ENCODE assay signal across 12 cellular contexts in genomic region chr14:101476258-101476930, GRCh38.
DNase-seq lines count a peak whose midpoint lies in the region; ATAC-seq and TF ChIP-seq lines count a peak whose summit lies in the region.
"Had no signal": no experiment of that assay in that cellular context is flagged by ENCODE, and none has a peak within 500 bp of the region (broad histone marks: within the 10 kb centered on the region; RNA-seq: fewer than 3 reads in every experiment).

No MANE protein-coding gene starts in this region.

- peaks cover 9 to 13% (median 10%) of the 10 kb centered on the region in 3 donors for H3K27me3 Mint-ChIP-seq in immature natural killer cell (ENCODE audit: low read depth in 3 of 3)

- no peaks in the 10 kb centered on the region for H3K9me3 Mint-ChIP-seq in immature natural killer cell
- H3K9me3 Mint-ChIP-seq: central memory CD8-positive, alpha-beta T cell; natural killer cell treated with Interleukin-12 subunit alpha and Interleukin-12 subunit beta and Interleukin-15 and Interleukin-18, amount 100 ng/mL, for 72 hours; stimulated activated naive CD8-positive, alpha-beta T cell treated with anti-CD3 and anti-CD28 coated beads, Interleukin-15, amount 100 ng/mL, for 72 hours had no signal

- no peaks in the 10 kb centered on the region for H3K36me3 Mint-ChIP-seq in immature natural killer cell
- H3K36me3 Mint-ChIP-seq: activated naive CD8-positive, alpha-beta T cell; natural killer cell treated with Interleukin-12 subunit alpha and Interleukin-12 subunit beta and Interleukin-15 and Interleukin-18, amount 100 ng/mL, for 72 hours had no signal

- peaks cover 45% of the 10 kb centered on the region for H3K79me2 ChIP-seq in PC-3 (ENCODE audit: low read length)

- H3K4me1 ChIP-seq in BLaER1 treated with 17β-estradiol and CSF1 and Interleukin-3, amounts not matched to agents 10 nM and 100 nM, result peaks cover 0 to 47% (median 28%) of the 10 kb centered on the region in 10 experiments; a peak in 18 of 20 replicates
- peaks cover 66% of the 10 kb centered on the region for H3K4me1 ChIP-seq in PC-3 (ENCODE audit: insufficient read depth, low read length)

- no peaks in the 10 kb centered on the region for H3K9me3 ChIP-seq in BLaER1 treated with 17β-estradiol and CSF1 and Interleukin-3, amounts not matched to agents 10 nM and 100 nM (replicated peaks in 1 of 11)
- no peaks in the 10 kb centered on the region for H3K9me3 ChIP-seq in PC-3 (ENCODE audit: low read length)

- H3K9ac ChIP-seq in BLaER1 treated with 17β-estradiol and CSF1 and Interleukin-3, amounts not matched to agents 10 nM and 100 nM, result peak overlapping the region in 1 of 11 experiments; percentile 62; a peak in 1 of 22 replicates
- H3K9ac ChIP-seq in PC-3 (ENCODE audit: low read length), result peak overlapping the region; percentile 88

- H3K36me3 ChIP-seq in BLaER1 treated with 17β-estradiol and CSF1 and Interleukin-3, amounts not matched to agents 10 nM and 100 nM, result no peaks in the 10 kb centered on the region
- no peaks in the 10 kb centered on the region for H3K36me3 ChIP-seq in PC-3 (ENCODE audit: low read depth, low read length)

- H3K4me2 ChIP-seq in BLaER1 treated with 17β-estradiol and CSF1 and Interleukin-3, amounts not matched to agents 10 nM and 100 nM, result peak overlapping the region in 10 of 11 experiments; percentile 14 to 95 (median 72); a peak in 17 of 22 replicates
- H3K4me2 ChIP-seq in PC-3 (ENCODE audit: low read length), result peak overlapping the region; percentile 96

- H3F3A ChIP-seq in PC-3 (ENCODE audit: low read length, unreplicated experiment), result peaks cover 15% of the 10 kb centered on the region

- no peak overlapping the region for H3K27ac Mint-ChIP-seq in immature natural killer cell
- H3K27ac Mint-ChIP-seq: activated naive CD8-positive, alpha-beta T cell; natural killer cell treated with Interleukin-12 subunit alpha and Interleukin-12 subunit beta and Interleukin-15 and Interleukin-18, amount 100 ng/mL, for 72 hours had no signal

- intact Hi-C loops in PC-3 (cut with micrococcal nuclease), result loop anchor here (5.0 kb wide), 1 partner anchor 404 kb away; no protein-coding TSS in a partner anchor
- intact Hi-C loops in left colon (cut with DNase I, micrococcal nuclease), result no loop called here
- intact Hi-C loops in posterior vena cava (cut with DNase I), result no loop called here

- peak overlapping the region in 5 of 11 experiments; percentile 14 to 77 (median 59); a peak in 6 of 22 replicates for H3K27ac ChIP-seq in BLaER1 treated with 17β-estradiol and CSF1 and Interleukin-3, amounts not matched to agents 10 nM and 100 nM
- peak overlapping the region; percentile 99 for H3K27ac ChIP-seq in PC-3 (ENCODE audit: low read length)

- peak; percentile 17 for ATAC-seq in PC-3
- ATAC-seq in left colon, result peak; percentile 82
- no peak for ATAC-seq in GM21529 (IDR thresholded peaks at IDR 0.05; ENCODE audit: unreplicated experiment)
- ATAC-seq: stimulated activated naive CD8-positive, alpha-beta T cell treated with anti-CD3 and anti-CD28 coated beads, Interleukin-15, amount 100 ng/mL, for 72 hours had no signal

- no peaks in the 10 kb centered on the region for H3K27me3 ChIP-seq in BLaER1 treated with 17β-estradiol and CSF1 and Interleukin-3, amounts not matched to agents 10 nM and 100 nM
- no peaks in the 10 kb centered on the region for H3K27me3 ChIP-seq in PC-3 (ENCODE audit: low read length)

- no peaks in the 10 kb centered on the region for H3K4me1 Mint-ChIP-seq in immature natural killer cell
- H3K4me1 Mint-ChIP-seq: central memory CD8-positive, alpha-beta T cell; stimulated activated naive CD8-positive, alpha-beta T cell treated with anti-CD3 and anti-CD28 coated beads, Interleukin-15, amount 100 ng/mL, for 72 hours had no signal

- no peak overlapping the region for H3K4me3 Mint-ChIP-seq in immature natural killer cell
- H3K4me3 Mint-ChIP-seq: activated naive CD8-positive, alpha-beta T cell; central memory CD8-positive, alpha-beta T cell; natural killer cell treated with Interleukin-12 subunit alpha and Interleukin-12 subunit beta and Interleukin-15 and Interleukin-18, amount 100 ng/mL, for 72 hours; stimulated activated naive CD8-positive, alpha-beta T cell treated with anti-CD3 and anti-CD28 coated beads, Interleukin-15, amount 100 ng/mL, for 72 hours had no signal

- peak; percentile 45 for DNase-seq in PC-3
- DNase-seq in left colon, result peak; percentile 59 to 71
- DNase-seq in posterior vena cava (ENCODE audit: low spot score), result peak; percentile 42
- DNase-seq in HEK293T (ENCODE audit: extremely low spot score), result no peak
- no peak for DNase-seq in NCI-H146 (lab: John Stamatoyannopoulos, UW)
- DNase-seq in immature natural killer cell, result no peak
- DNase-seq: stimulated activated naive CD8-positive, alpha-beta T cell treated with anti-CD3 and anti-CD28 coated beads, Interleukin-15, amount 100 ng/mL, for 72 hours had no signal

- H3K9me2 ChIP-seq in PC-3 (replicated peaks; ENCODE audit: low read length), result no peaks in the 10 kb centered on the region

- BruUV-seq in PC-3 (replicated peaks; lab: Mats Ljungman, UMichigan), result TSS peak; percentile 68

- H4K20me1 ChIP-seq in BLaER1 treated with 17β-estradiol and CSF1 and Interleukin-3, amounts not matched to agents 10 nM and 100 nM, result no peaks in the 10 kb centered on the region
- no peaks in the 10 kb centered on the region for H4K20me1 ChIP-seq in PC-3 (ENCODE audit: low read length)

- CTCF ChIA-PET in PC-3 (lab: Charles Lee) (interaction anchor here (0.7 kb wide), 1 partner anchor 69 kb away, joined by 5 read pairs; no protein-coding TSS in a partner anchor), HEK293T (lab: Yijun Ruan, JAX) (no interaction called here)

- H3K4me3 ChIP-seq in BLaER1 treated with 17β-estradiol and CSF1 and Interleukin-3, amounts not matched to agents 10 nM and 100 nM, result no peak overlapping the region
- peak overlapping the region; percentile 72 for H3K4me3 ChIP-seq in PC-3 (ENCODE audit: low read length)

- TF ChIP-seq CTCF in PC-3 (conservative IDR thresholded peaks at IDR 0.05; ENCODE audit: low read depth, low read length), result no peak

- peak overlapping the region; percentile 42 for H2AFZ ChIP-seq in PC-3 (ENCODE audit: low read length)

- POLR2A ChIA-PET in PC-3 (lab: Charles Lee; ENCODE audit: unreplicated experiment) (interaction anchor here (0.5 to 0.6 kb wide), 2 partner anchors 188 to 1158 kb away, joined by 3 to 4 read pairs; no protein-coding TSS in a partner anchor), HEK293T (lab: Yijun Ruan, JAX) (no interaction called here)

TF ChIP-seq in HEK293T, 16 proteins besides CTCF, POLR2A, EP300 and RAD21:
- no peak for TF ChIP-seq FOXA1 (IDR thresholded peaks at IDR 0.05)
- no peak for TF ChIP-seq NFRKB (IDR thresholded peaks at IDR 0.05)
- TF ChIP-seq SP1 (IDR thresholded peaks at IDR 0.05), result no peak
- no peak for TF ChIP-seq FOXK2 (IDR thresholded peaks at IDR 0.05)
- TF ChIP-seq FOXM1 (IDR thresholded peaks at IDR 0.05; ENCODE audit: borderline replicate concordance), result no peak
- TF ChIP-seq HDGF (IDR thresholded peaks at IDR 0.05; ENCODE audit: borderline replicate concordance), result no peak

Comparison
In these comparisons a context has a peak if more than half of its experiments do, and no peak if none do; other contexts are left out.
1. DNase-seq: peak in PC-3 (single experiment), left colon (2 of 2) and posterior vena cava (single experiment); none in HEK293T (single experiment), NCI-H146 (single experiment) and immature natural killer cell (0 of 3).